In genomic region chrX:25021132-25021498, GRCh38 we compare ENCODE assay signal across 11 cellular contexts. TPM values are rescaled to one million over a fixed set of nuclear protein-coding genes. Genes with fewer than 3 reads are reported as not detected.
DNase-seq lines count a peak whose midpoint lies in the region; ATAC-seq, FAIRE-seq and TF ChIP-seq lines count a peak whose summit lies in the region.
"Had no signal": no experiment of that assay in that cellular context is flagged by ENCODE, and none has a peak within 500 bp of the region (broad histone marks: within the 10 kb centered on the region; RNA-seq: fewer than 3 reads in every experiment).

No MANE protein-coding gene starts in this region.

- H3K27ac ChIP-seq in HUES6 (ENCODE audit: low read depth, low read length) (no peak overlapping the region), K562 (ENCODE audit: extremely low read depth, low read depth, low read length) (no peak overlapping the region), psoas muscle (no peak overlapping the region)
- H3K27ac ChIP-seq: prostate gland had no signal

- peaks cover 3% of the 10 kb centered on the region for H3K36me3 Mint-ChIP-seq in activated CD4-positive, alpha-beta T cell treated with anti-CD3 and anti-CD28 coated beads, Interleukin-2, amount 10 ng/mL, durations not matched to agents 7 days and 5 days (ENCODE audit: low read depth)
- no peaks in the 10 kb centered on the region for H3K36me3 Mint-ChIP-seq in activated CD4-positive, alpha-beta T cell treated with anti-CD3 and anti-CD28 coated beads for 36 hours (ENCODE audit: low read depth)

- no peak for TF ChIP-seq POLR2A in K562 (conservative IDR thresholded peaks at IDR 0.05)

- no peak for TF ChIP-seq EP300 in K562 (IDR thresholded peaks at IDR 0.05; ENCODE audit: low read length)

- H3K4me3 ChIP-seq in HUES6 (ENCODE audit: low read depth, low read length), result peak overlapping the region; percentile 63
- H3K4me3 ChIP-seq in K562, result no peak overlapping the region
- peak overlapping the region; percentile 42 for H3K4me3 ChIP-seq in psoas muscle
- H3K4me3 ChIP-seq: prostate gland had no signal

- peak overlapping the region; percentile 25 for H3K4me2 ChIP-seq in K562 (ENCODE audit: insufficient read depth, low read length)

- no peaks in the 10 kb centered on the region for H3K36me3 ChIP-seq in HUES6 (ENCODE audit: control insufficient read depth, insufficient read depth, low read length)
- no peaks in the 10 kb centered on the region for H3K36me3 ChIP-seq in K562 (ENCODE audit: control insufficient read depth, insufficient read depth, low read length)
- no peaks in the 10 kb centered on the region for H3K36me3 ChIP-seq in psoas muscle (ENCODE audit: insufficient read depth in 1 of 2, low read depth in 1 of 2)
- H3K36me3 ChIP-seq: prostate gland had no signal

- no peak for FAIRE-seq in K562 (lab: Jason Lieb, UNC)

- H3K9me3 ChIP-seq in HUES6 (ENCODE audit: control insufficient read depth, insufficient read depth, low read depth, low read length) (no peaks in the 10 kb centered on the region), K562 (replicated peaks; ENCODE audit: control insufficient read depth, insufficient read depth, low read depth, low read length) (no peaks in the 10 kb centered on the region), psoas muscle (no peaks in the 10 kb centered on the region)
- H3K9me3 ChIP-seq: prostate gland had no signal

- peaks cover 14% of the 10 kb centered on the region for H3K4me1 Mint-ChIP-seq in activated CD4-positive, alpha-beta T cell treated with anti-CD3 and anti-CD28 coated beads, Interleukin-2, amount 10 ng/mL, durations not matched to agents 7 days and 5 days
- peaks cover 20% of the 10 kb centered on the region for H3K4me1 Mint-ChIP-seq in activated CD4-positive, alpha-beta T cell treated with anti-CD3 and anti-CD28 coated beads for 36 hours

- H3K27me3 Mint-ChIP-seq in activated CD4-positive, alpha-beta T cell treated with anti-CD3 and anti-CD28 coated beads, Interleukin-2, amount 10 ng/mL, durations not matched to agents 7 days and 5 days, result peaks cover 76% of the 10 kb centered on the region
- H3K27me3 Mint-ChIP-seq in activated CD4-positive, alpha-beta T cell treated with anti-CD3 and anti-CD28 coated beads for 36 hours, result peaks cover 49% of the 10 kb centered on the region

- H3K27me3 ChIP-seq in HUES6 (ENCODE audit: control insufficient read depth, insufficient read depth, low read length) (peaks cover 100% of the 10 kb centered on the region), K562 (ENCODE audit: control insufficient read depth in 2 of 2, insufficient read depth in 2 of 2, low read length in 2 of 2) (peaks cover 26 to 51% of the 10 kb centered on the region in 2 experiments), psoas muscle (ENCODE audit: insufficient read depth in 3 of 3, low read length in 2 of 3) (peaks cover 0 to 75% (median 13%) of the 10 kb centered on the region in 3 donors)

- in situ Hi-C loops in K562 (cut with MboI), result no loop called here

- H3K9me3 Mint-ChIP-seq in activated CD4-positive, alpha-beta T cell treated with anti-CD3 and anti-CD28 coated beads, Interleukin-2, amount 10 ng/mL, durations not matched to agents 7 days and 5 days, result no peaks in the 10 kb centered on the region
- H3K9me3 Mint-ChIP-seq in activated CD4-positive, alpha-beta T cell treated with anti-CD3 and anti-CD28 coated beads for 36 hours (ENCODE audit: low read depth), result no peaks in the 10 kb centered on the region

- H3K4me1 ChIP-seq in HUES6 (ENCODE audit: control insufficient read depth, insufficient read depth, low read length), result peaks cover 62% of the 10 kb centered on the region
- H3K4me1 ChIP-seq in K562 (replicated peaks in 1 of 2; ENCODE audit: control insufficient read depth in 2 of 2, insufficient read depth in 2 of 2, low read length in 2 of 2), result peaks cover 0 to 22% of the 10 kb centered on the region in 2 experiments; a peak in 3 of 5 replicates
- peaks cover 5% of the 10 kb centered on the region for H3K4me1 ChIP-seq in psoas muscle
- H3K4me1 ChIP-seq: prostate gland had no signal

- BruUV-seq in K562 (replicated peaks; lab: Mats Ljungman, UMichigan), result no TSS peak

- no peak overlapping the region for H3K27ac Mint-ChIP-seq in activated CD4-positive, alpha-beta T cell treated with anti-CD3 and anti-CD28 coated beads, Interleukin-2, amount 10 ng/mL, durations not matched to agents 7 days and 5 days
- H3K27ac Mint-ChIP-seq in activated CD4-positive, alpha-beta T cell treated with anti-CD3 and anti-CD28 coated beads for 36 hours, result no peak overlapping the region

- H3K9me1 ChIP-seq in K562 (ENCODE audit: control insufficient read depth, insufficient read depth, low read length), result no peaks in the 10 kb centered on the region

- TF ChIP-seq CTCF in K562 (IDR thresholded peaks at IDR 0.05 in 2 of 3, conservative IDR thresholded peaks at IDR 0.05 in 1 of 3; ENCODE audit: insufficient read depth in 2 of 3, low read depth in 1 of 3, low read length in 3 of 3) (no peak), psoas muscle (IDR thresholded peaks at IDR 0.05) (no peak)

- H3K79me2 ChIP-seq in K562 (ENCODE audit: control insufficient read depth, insufficient read depth, low read length), result no peaks in the 10 kb centered on the region

- H3K9ac ChIP-seq in HUES6 (ENCODE audit: low read length), result no peak overlapping the region
- no peak overlapping the region; a peak in 1 of 4 replicates for H3K9ac ChIP-seq in K562 (ENCODE audit: insufficient read depth in 1 of 2, low read depth in 2 of 2, low read length in 2 of 2)

- ATAC-seq in activated CD4-positive, alpha-beta T cell treated with anti-CD3 and anti-CD28 coated beads for 36 hours, result no peak
- ATAC-seq in K562 (peak; percentile 28), psoas muscle (no peak)

- 4% methylated on average over 5 of the region's 16 CpGs for WGBS in K562 (ENCODE audit: insufficient coverage, low coverage, missing lambda C conversion rate)
- 5 to 30% (median 14%) methylated on average over 13 to 16 of the region's 16 CpGs for WGBS in psoas muscle, 3 donors

- no peak overlapping the region for H2AFZ ChIP-seq in K562 (ENCODE audit: low read depth, low read length)

- intact Hi-C loops in activated CD4-positive, alpha-beta T cell treated with anti-CD3 and anti-CD28 coated beads for 36 hours (cut with DNase I, micrococcal nuclease), result loop anchor here (5.0 kb wide), 3 partner anchors 184 to 649 kb away; no protein-coding TSS in a partner anchor
- intact Hi-C loops in K562 (cut with micrococcal nuclease) (loop anchor here (1.0 to 5.0 kb wide), 3 partner anchors 121 to 269 kb away; no protein-coding TSS in a partner anchor), psoas muscle (cut with DNase I) (no loop called here)

- CTCF ChIA-PET in activated CD4-positive, alpha-beta T cell treated with anti-CD3 and anti-CD28 coated beads, Interleukin-2, amount 10 ng/mL, durations not matched to agents 7 days and 5 days (lab: Charles Lee), result interaction anchor here (1.0 to 2.3 kb wide), 2 partner anchors 10 to 14 kb away, joined by 3 to 13 read pairs; no protein-coding TSS in a partner anchor
- CTCF ChIA-PET in activated CD4-positive, alpha-beta T cell treated with anti-CD3 and anti-CD28 coated beads for 36 hours (lab: Charles Lee), result interaction anchor here (0.6 to 1.7 kb wide), 5 partner anchors 47 to 752 kb away, joined by 3 to 9 read pairs (median 3); no protein-coding TSS in a partner anchor
- CTCF ChIA-PET in K562 (lab: Yijun Ruan, JAX; ENCODE audit: low intra/inter-chr PET ratio), result interaction anchor here (0.5 to 0.6 kb wide), 2 partner anchors 186 to 1630 kb away, joined by 3 to 4 read pairs; no protein-coding TSS in a partner anchor

- H3K4me3 Mint-ChIP-seq in activated CD4-positive, alpha-beta T cell treated with anti-CD3 and anti-CD28 coated beads, Interleukin-2, amount 10 ng/mL, durations not matched to agents 7 days and 5 days, result peak overlapping the region; percentile 27
- no peak overlapping the region for H3K4me3 Mint-ChIP-seq in activated CD4-positive, alpha-beta T cell treated with anti-CD3 and anti-CD28 coated beads for 36 hours

- no peak for DNase-seq in activated CD4-positive, alpha-beta T cell treated with anti-CD3 and anti-CD28 coated beads, Interleukin-2, amount 10 ng/mL, durations not matched to agents 7 days and 5 days
- DNase-seq in activated CD4-positive, alpha-beta T cell treated with anti-CD3 and anti-CD28 coated beads for 36 hours, result no peak
- DNase-seq in K562 (ENCODE audit: extremely low read depth in 1 of 4, low spot score in 3 of 4) (no peak), psoas muscle (no peak), GDM1 (lab: John Stamatoyannopoulos, UW) (no peak), medulla oblongata (ENCODE audit: extremely low spot score) (no peak), germinal center (ENCODE audit: low spot score) (no peak)
- DNase-seq: activated CD4-positive, alpha-beta T cell treated with anti-CD3 and anti-CD28 coated beads for 1 hour; effector memory CD4-positive, alpha-beta T cell had no signal

- POLR2A ChIA-PET in activated CD4-positive, alpha-beta T cell treated with anti-CD3 and anti-CD28 coated beads, Interleukin-2, amount 10 ng/mL, durations not matched to agents 7 days and 5 days (lab: Charles Lee), result no interaction called here
- POLR2A ChIA-PET in activated CD4-positive, alpha-beta T cell treated with anti-CD3 and anti-CD28 coated beads for 36 hours (lab: Charles Lee), result no interaction called here
- POLR2A ChIA-PET in K562 (lab: Yijun Ruan, JAX), result no interaction called here

- no peaks in the 10 kb centered on the region for H4K20me1 ChIP-seq in K562 (replicated peaks; ENCODE audit: control insufficient read depth, insufficient read depth, low read length)

- no peak for TF ChIP-seq RAD21 in K562 (CRISPR knock-in tag; conservative IDR thresholded peaks at IDR 0.05 in 1 of 2, IDR thresholded peaks at IDR 0.05 in 1 of 2)

RNA-seq across cellular contexts. Expression of gene ARX, which starts 5.3 kb away (rescaled TPM):
- not detected for total RNA-seq in activated CD4-positive, alpha-beta T cell treated with anti-CD3 and anti-CD28 coated beads, Interleukin-2, amount 10 ng/mL, durations not matched to agents 7 days and 5 days
- not detected for total RNA-seq in activated CD4-positive, alpha-beta T cell treated with anti-CD3 and anti-CD28 coated beads for 36 hours
- total RNA-seq in K562 (2011; cell fraction: chromatin; rRNA removed; ENCODE audit: low replicate concordance), result not detected in 2 replicates
- total RNA-seq in K562 (2011; cell fraction: nucleolus; rRNA removed), result not detected in 2 replicates
- total RNA-seq in K562 (2011; cell fraction: nucleoplasm; rRNA removed), result not detected in 2 replicates
- total RNA-seq in K562 (2014; rRNA removed) (not detected in 2 replicates), K562 (2014; rRNA removed; fragmentation: Illumina TruSeq; extraction: Trizol) (not detected in 2 replicates), K562 (2015; rRNA removed; fragmentation: Illumina TruSeq; extraction: Trizol) (not detected in 2 replicates), K562 (2021) (not detected in 2 replicates), psoas muscle (10 to 100 TPM in 1 of 4 donors, 1 to 10 TPM in 3; 2.7 to 12.8 (median 3.9) TPM)
- polyA plus RNA-seq in K562 (2011; rRNA removed) (not detected in 2 replicates), K562 (2014; fragmentation: Illumina TruSeq; extraction: Trizol) (not detected in 2 replicates), K562 (2014; fragmentation: Nextera tagmentation; extraction: Ambion mirVana) (not detected), K562 (2014; rRNA removed) (0.03 TPM in 1 of 2 replicates, not detected in the other), psoas muscle (1 to 10 TPM in 2 of 3 donors, under 1 TPM in 1; 0.64 to 3.0 (median 2.6) TPM)
- polyA plus RNA-seq in K562 (2011; cell fraction: cytosol; rRNA removed), result 0.04 TPM in 1 of 2 replicates, not detected in the other
- polyA plus RNA-seq in K562 (2011; cell fraction: nucleus; rRNA removed), result not detected in 2 replicates
- not detected in 2 replicates for polyA plus RNA-seq in K562 (2012)
- not detected in 2 replicates for polyA minus RNA-seq in K562 (2011; rRNA and poly(A)+ RNA removed)
- polyA minus RNA-seq in K562 (2011; cell fraction: cytosol; rRNA and poly(A)+ RNA removed), result not detected in 2 replicates
- not detected in 2 replicates for polyA minus RNA-seq in K562 (2011; cell fraction: nucleus; rRNA and poly(A)+ RNA removed)

Comparison
In these comparisons a context has a peak if more than half of its experiments do, and no peak if none do; other contexts are left out.
1. intact Hi-C loops: an anchor here in activated CD4-positive, alpha-beta T cell treated with anti-CD3 and anti-CD28 coated beads for 36 hours (5.0 kb wide) and K562 (1.0 to 5.0 kb wide); none called in psoas muscle.